ENCODE assay signal across 8 cellular contexts in genomic region chr6:125918230-125918629, GRCh38. TPM values are rescaled to one million over a fixed set of nuclear protein-coding genes. Genes with fewer than 3 reads are reported as not detected.
DNase-seq lines count a peak whose midpoint lies in the region; ATAC-seq and TF ChIP-seq lines count a peak whose summit lies in the region.

No MANE protein-coding gene starts in this region.

- no peaks in the 10 kb centered on the region for H3K36me3 ChIP-seq in colonic mucosa
- peaks cover 0 to 32% of the 10 kb centered on the region in 2 donors for H3K36me3 ChIP-seq in vagina

- peaks cover 78% of the 10 kb centered on the region for H3K36me3 Mint-ChIP-seq in stimulated activated naive CD8-positive, alpha-beta T cell treated with anti-CD3 and anti-CD28 coated beads, Interleukin-15, Interleukin-2, amounts not matched to agents 100 ng/mL and 50 ng/mL, for 24 hours (ENCODE audit: low read depth)
- H3K36me3 Mint-ChIP-seq in naive thymus-derived CD8-positive, alpha-beta T cell, result peaks cover 10 to 66% (median 24%) of the 10 kb centered on the region in 3 donors

- no peak for TF ChIP-seq CTCF in colonic mucosa (IDR thresholded peaks at IDR 0.05)
- no peak for TF ChIP-seq CTCF in vagina (IDR thresholded peaks at IDR 0.05)

- no peak for DNase-seq in stimulated activated naive CD8-positive, alpha-beta T cell treated with anti-CD3 and anti-CD28 coated beads, Interleukin-15, Interleukin-2, amounts not matched to agents 100 U/mL and 50 U/mL, for 24 hours
- DNase-seq in colonic mucosa (peak; percentile 40), vagina (ENCODE audit: extremely low spot score in 2 of 2) (no peak)
- no peak for DNase-seq in naive thymus-derived CD8-positive, alpha-beta T cell

- H3K4me3 Mint-ChIP-seq in stimulated activated naive CD8-positive, alpha-beta T cell treated with anti-CD3 and anti-CD28 coated beads, Interleukin-15, Interleukin-2, amounts not matched to agents 100 ng/mL and 50 ng/mL, for 24 hours, result peak overlapping the region; percentile 92
- H3K4me3 Mint-ChIP-seq in naive thymus-derived CD8-positive, alpha-beta T cell, result peak overlapping the region in 2 of 10 donors; percentile 16 to 43

- H3K27ac ChIP-seq in colonic mucosa, result peak overlapping the region; percentile 84
- H3K27ac ChIP-seq in vagina, result peak overlapping the region; percentile 87

- no peaks in the 10 kb centered on the region for H3K27me3 Mint-ChIP-seq in stimulated activated naive CD8-positive, alpha-beta T cell treated with anti-CD3 and anti-CD28 coated beads, Interleukin-15, Interleukin-2, amounts not matched to agents 100 ng/mL and 50 ng/mL, for 24 hours
- H3K27me3 Mint-ChIP-seq in naive thymus-derived CD8-positive, alpha-beta T cell, result no peaks in the 10 kb centered on the region

- H3K9me3 ChIP-seq in colonic mucosa, result no peaks in the 10 kb centered on the region
- H3K9me3 ChIP-seq in vagina, result no peaks in the 10 kb centered on the region

- H3K27ac Mint-ChIP-seq in stimulated activated naive CD8-positive, alpha-beta T cell treated with anti-CD3 and anti-CD28 coated beads, Interleukin-15, Interleukin-2, amounts not matched to agents 100 ng/mL and 50 ng/mL, for 24 hours, result peak overlapping the region; percentile 96
- H3K27ac Mint-ChIP-seq in naive thymus-derived CD8-positive, alpha-beta T cell, result peak overlapping the region in 7 of 10 donors; percentile 1 to 90 (median 88)

- POLR2A ChIA-PET in naive thymus-derived CD8-positive, alpha-beta T cell (lab: Charles Lee), result interaction anchor here (2.3 kb wide), 1 partner anchor 128 kb away, joined by 6 read pairs; the partner anchor contains the start of gene NCOA7

- no peaks in the 10 kb centered on the region for H3K9me3 Mint-ChIP-seq in stimulated activated naive CD8-positive, alpha-beta T cell treated with anti-CD3 and anti-CD28 coated beads, Interleukin-15, Interleukin-2, amounts not matched to agents 100 ng/mL and 50 ng/mL, for 24 hours
- H3K9me3 Mint-ChIP-seq in naive thymus-derived CD8-positive, alpha-beta T cell, result no peaks in the 10 kb centered on the region

- H3K4me1 ChIP-seq in colonic mucosa (peaks cover 8% of the 10 kb centered on the region), vagina (peaks cover 12% of the 10 kb centered on the region)

- no peaks in the 10 kb centered on the region for H3K27me3 ChIP-seq in colonic mucosa
- no peaks in the 10 kb centered on the region for H3K27me3 ChIP-seq in vagina

- peak overlapping the region; percentile 26 to 75 for H3K9ac ChIP-seq in colonic mucosa (ENCODE audit: low read depth in 2 of 2, low read length in 2 of 2)

- TF ChIP-seq POLR2A in vagina (IDR thresholded peaks at IDR 0.05), result no peak

- ATAC-seq in stimulated activated naive CD8-positive, alpha-beta T cell treated with anti-CD3 and anti-CD28 coated beads, Interleukin-15, Interleukin-2, amounts not matched to agents 100 U/mL and 50 U/mL, for 24 hours, result no peak
- ATAC-seq in naive thymus-derived CD8-positive, alpha-beta T cell, result no peak
- ATAC-seq in GM19395 (IDR thresholded peaks at IDR 0.05; ENCODE audit: unreplicated experiment) (no peak), GM18873 (IDR thresholded peaks at IDR 0.05; ENCODE audit: low FRiP score, unreplicated experiment) (no peak), HG03045 (IDR thresholded peaks at IDR 0.05; ENCODE audit: unreplicated experiment) (no peak)

- peaks cover 36% of the 10 kb centered on the region for H3K4me1 Mint-ChIP-seq in stimulated activated naive CD8-positive, alpha-beta T cell treated with anti-CD3 and anti-CD28 coated beads, Interleukin-15, Interleukin-2, amounts not matched to agents 100 ng/mL and 50 ng/mL, for 24 hours (ENCODE audit: low read depth)
- H3K4me1 Mint-ChIP-seq in naive thymus-derived CD8-positive, alpha-beta T cell, result peaks cover 10 to 27% (median 19%) of the 10 kb centered on the region in 4 donors

- intact Hi-C loops in colonic mucosa (cut with DNase I), result no loop called here
- intact Hi-C loops in vagina (cut with DNase I), result no loop called here

- no peak overlapping the region for H3K4me3 ChIP-seq in colonic mucosa
- no peak overlapping the region for H3K4me3 ChIP-seq in vagina

RNA-seq across cellular contexts. Expression of gene HINT3, which starts 38.3 kb away (rescaled TPM):
- total RNA-seq in colonic mucosa, result 10 to 100 TPM; 17.1 to 38.5 TPM
- 10 to 100 TPM; 11.8 to 12.7 TPM for total RNA-seq in naive thymus-derived CD8-positive, alpha-beta T cell
- 10 to 100 TPM in 1 of 3 donors, 1 to 10 TPM in 2; 7.9 to 10.4 (median 8.5) TPM for polyA plus RNA-seq in naive thymus-derived CD8-positive, alpha-beta T cell
- total RNA-seq in vagina, result 18.4 TPM
